In genomic region chr3:12963869-12964712, GRCh38 we compare ENCODE assay signal across 9 cellular contexts.
DNase-seq lines count a peak whose midpoint lies in the region; ATAC-seq and TF ChIP-seq lines count a peak whose summit lies in the region.
"Had no signal": no experiment of that assay in that cellular context is flagged by ENCODE, and none has a peak within 500 bp of the region (broad histone marks: within the 10 kb centered on the region; RNA-seq: fewer than 3 reads in every experiment).

No MANE protein-coding gene starts in this region.

- DNase-seq in NCI-H2081 (lab: John Stamatoyannopoulos, UW) (peak; percentile 25 to 61), NCI-H2081 treated with DMSO at 0.1 percent for 48 hours (lab: John Stamatoyannopoulos, UW) (no peak), NCI-H446 treated with DMSO at 0.1 percent for 48 hours (lab: John Stamatoyannopoulos, UW) (peak; percentile 65), erythroblast (lab: John Stamatoyannopoulos, UW) (peak; percentile 25 to 49), sciatic nerve (ENCODE audit: low spot score) (no peak)
- DNase-seq: BE2C had no signal

- intact Hi-C loops in sciatic nerve (cut with DNase I), result no loop called here

- ATAC-seq in sciatic nerve (peak; percentile 7), HG02852 (IDR thresholded peaks at IDR 0.05; ENCODE audit: unreplicated experiment) (no peak), HG03175 (IDR thresholded peaks at IDR 0.05; ENCODE audit: unreplicated experiment) (no peak), GM18870 (IDR thresholded peaks at IDR 0.05; ENCODE audit: unreplicated experiment) (no peak)

- TF ChIP-seq POLR2A in erythroblast (IDR thresholded peaks at IDR 0.05; ENCODE audit: low read length), result no peak

Comparison
In these comparisons a context has a peak if more than half of its experiments do, and no peak if none do; other contexts are left out.
1. DNase-seq: peak in NCI-H2081 (2 of 2), NCI-H446 treated with DMSO at 0.1 percent for 48 hours (single experiment) and erythroblast (2 of 2); none in NCI-H2081 treated with DMSO at 0.1 percent for 48 hours (single experiment) and sciatic nerve (single experiment).